In the genomic region with DNA sequence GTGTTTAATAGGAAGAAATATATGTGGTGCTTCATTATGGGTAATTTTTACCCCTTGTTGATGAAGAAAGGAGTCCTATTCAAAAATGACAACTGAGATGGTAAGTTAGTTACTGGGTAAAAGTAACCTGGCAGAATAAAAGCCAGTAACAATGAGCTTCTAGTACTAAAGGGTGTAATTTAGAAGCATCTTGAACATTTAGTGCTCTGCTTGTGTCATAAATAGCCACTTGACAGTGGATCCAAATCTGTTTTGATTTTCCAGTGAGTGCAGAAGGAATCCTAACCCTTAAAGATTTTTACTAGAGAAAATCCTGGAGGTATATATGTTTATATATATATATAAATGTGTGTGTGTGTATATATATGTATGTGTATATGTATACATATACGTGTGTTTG, we compare ENCODE assay signal across 19 cellular contexts.
"Had no signal": no experiment of that assay in that cellular context is flagged by ENCODE, and none has a peak within 500 bp of the region (broad histone marks: within the 10 kb centered on the region; RNA-seq: fewer than 3 reads in every experiment).

No MANE protein-coding gene starts in this region.

- H3K4me3 Mint-ChIP-seq: dendritic cell treated with granulocyte-macrophage colony-stimulating factor and Interleukin-4, amounts not matched to agents 40 ng/mL and 50 ng/mL, for 4 days; effector memory CD8-positive, alpha-beta T cell; immature natural killer cell; naive thymus-derived CD8-positive, alpha-beta T cell had no signal

- H3K27ac Mint-ChIP-seq: dendritic cell treated with granulocyte-macrophage colony-stimulating factor and Interleukin-4, amounts not matched to agents 40 ng/mL and 50 ng/mL, for 4 days; immature natural killer cell had no signal

- H3K9me3 Mint-ChIP-seq: dendritic cell treated with granulocyte-macrophage colony-stimulating factor and Interleukin-4, amounts not matched to agents 40 ng/mL and 50 ng/mL, for 4 days; effector memory CD8-positive, alpha-beta T cell; immature natural killer cell; naive thymus-derived CD8-positive, alpha-beta T cell had no signal

- H3K9me3 ChIP-seq: esophagus muscularis mucosa, gastrocnemius medialis, mucosa of descending colon, neutrophil, stomach, thoracic aorta, upper lobe of left lung, vagina had no signal

- H3K27ac ChIP-seq: epithelial cell of prostate, gastrocnemius medialis, neutrophil, stomach, upper lobe of left lung, vagina had no signal

- DNase-seq: effector memory CD8-positive, alpha-beta T cell; gastrocnemius medialis; immature natural killer cell; mesendoderm; mucosa of descending colon; naive thymus-derived CD8-positive, alpha-beta T cell; posterior cingulate gyrus; small intestine; stimulated activated CD4-positive, alpha-beta T cell treated with anti-CD3 and anti-CD28 coated beads, Interleukin-12 subunit alpha, Interleukin-12 subunit beta, amount 100 ng/mL, for 4 hours; stimulated activated naive CD4-positive, alpha-beta T cell; stomach; substantia nigra; upper lobe of left lung had no signal

- H3K27me3 Mint-ChIP-seq: dendritic cell treated with granulocyte-macrophage colony-stimulating factor and Interleukin-4, amounts not matched to agents 40 ng/mL and 50 ng/mL, for 4 days; effector memory CD8-positive, alpha-beta T cell; naive thymus-derived CD8-positive, alpha-beta T cell had no signal

- H3K36me3 ChIP-seq: gastrocnemius medialis, neutrophil, thoracic aorta, vagina had no signal

- H3K4me1 Mint-ChIP-seq: immature natural killer cell had no signal

- ATAC-seq: effector memory CD8-positive, alpha-beta T cell; gastrocnemius medialis; mucosa of descending colon; naive thymus-derived CD8-positive, alpha-beta T cell had no signal

- H3K27me3 ChIP-seq: esophagus muscularis mucosa, gastrocnemius medialis, neutrophil, stomach, upper lobe of left lung, vagina had no signal

- H3K4me3 ChIP-seq: esophagus muscularis mucosa, gastrocnemius medialis, mucosa of descending colon, stomach, thoracic aorta, upper lobe of left lung, vagina had no signal

- H3K4me1 ChIP-seq: upper lobe of left lung, vagina had no signal
